21 cellular contexts compared by ENCODE assay signal in genomic region chr16:79417465-79418093, GRCh38.
"Had no signal": no experiment of that assay in that cellular context is flagged by ENCODE, and none has a peak within 500 bp of the region (broad histone marks: within the 10 kb centered on the region; RNA-seq: fewer than 3 reads in every experiment).

No MANE protein-coding gene starts in this region.

- H3K79me2 ChIP-seq: parathyroid adenoma had no signal

- H3K9me3 Mint-ChIP-seq: activated B cell treated with CpG ODN at 0.5 μM for 24 hours, neural crest cell had no signal

- H3K36me3 ChIP-seq: SJSA1, suprapubic skin had no signal

- H3K27me3 ChIP-seq: foreskin keratinocyte, SJSA1, suprapubic skin had no signal

- H3K27ac Mint-ChIP-seq: activated B cell treated with CpG ODN at 0.5 μM for 24 hours; activated CD4-positive, alpha-beta T cell treated with anti-CD3 and anti-CD28 coated beads, Interleukin-2, amount 10 ng/mL, durations not matched to agents 7 days and 5 days; activated naive CD4-positive, alpha-beta T cell treated with anti-CD3 and anti-CD28 coated beads, Interleukin-2, amount 50 U/mL, for 72 hours; activated T-cell treated with anti-CD3 and anti-CD28 coated beads, Interleukin-2, amount 50 U/mL, for 72 hours had no signal

- FAIRE-seq: colon, islet of Langerhans, TTC549 had no signal

- ATAC-seq: activated naive CD4-positive, alpha-beta T cell treated with anti-CD3 and anti-CD28 coated beads, Interleukin-2, amount 50 U/mL, for 72 hours; activated T-cell treated with anti-CD3 and anti-CD28 coated beads, Interleukin-2, amount 50 U/mL, for 72 hours; foreskin keratinocyte; left colon had no signal

- H3K4me1 ChIP-seq: foreskin keratinocyte, SJSA1, suprapubic skin had no signal

- H3K36me3 Mint-ChIP-seq: activated naive CD4-positive, alpha-beta T cell treated with anti-CD3 and anti-CD28 coated beads, Interleukin-2, amount 50 U/mL, for 72 hours had no signal

- H3K27me3 Mint-ChIP-seq: activated CD4-positive, alpha-beta T cell treated with anti-CD3 and anti-CD28 coated beads, Interleukin-2, amount 10 ng/mL, durations not matched to agents 7 days and 5 days had no signal

- H3K27ac ChIP-seq: foreskin keratinocyte, SJSA1, suprapubic skin had no signal

- H3K4me3 Mint-ChIP-seq: activated B cell treated with CpG ODN at 0.5 μM for 24 hours; activated CD4-positive, alpha-beta T cell treated with anti-CD3 and anti-CD28 coated beads, Interleukin-2, amount 10 ng/mL, durations not matched to agents 7 days and 5 days; neural crest cell had no signal

- H3K4me3 ChIP-seq: SJSA1, smooth muscle cell, suprapubic skin had no signal

- H3K9ac ChIP-seq: parathyroid adenoma had no signal

- H3K4me2 ChIP-seq: smooth muscle cell had no signal

- DNase-seq: activated B cell treated with CpG ODN at 0.5 μM for 24 hours; activated CD4-positive, alpha-beta T cell treated with anti-CD3 and anti-CD28 coated beads, Interleukin-2, amount 10 ng/mL, durations not matched to agents 7 days and 5 days; activated CD8-positive, alpha-beta memory T cell treated with anti-CD3 and anti-CD28 coated beads, Interleukin-2, amount 50 U/mL, for 48 hours; activated gamma-delta T cell; activated T-cell treated with anti-CD3 and anti-CD28 coated beads, Interleukin-2, amount 50 U/mL, for 72 hours; foreskin keratinocyte; left colon; mesenchymal stem cell; stimulated activated CD4-positive, alpha-beta T cell treated with anti-CD3 and anti-CD28 coated beads, Interleukin-4, amount 100 ng/mL, for 4 hours; stimulated activated CD8-positive, alpha-beta memory T cell treated with anti-CD3 and anti-CD28 coated beads, Interleukin-4, amount 100 ng/mL, for 48 hours; stimulated activated naive CD4-positive, alpha-beta T cell treated with Interleukin-2 at 50 U/mL for 16 hours; trophoblast cell had no signal

- H3K9me3 ChIP-seq: SJSA1, suprapubic skin had no signal
